ENCODE assay signal across 24 cellular contexts in the genomic region with DNA sequence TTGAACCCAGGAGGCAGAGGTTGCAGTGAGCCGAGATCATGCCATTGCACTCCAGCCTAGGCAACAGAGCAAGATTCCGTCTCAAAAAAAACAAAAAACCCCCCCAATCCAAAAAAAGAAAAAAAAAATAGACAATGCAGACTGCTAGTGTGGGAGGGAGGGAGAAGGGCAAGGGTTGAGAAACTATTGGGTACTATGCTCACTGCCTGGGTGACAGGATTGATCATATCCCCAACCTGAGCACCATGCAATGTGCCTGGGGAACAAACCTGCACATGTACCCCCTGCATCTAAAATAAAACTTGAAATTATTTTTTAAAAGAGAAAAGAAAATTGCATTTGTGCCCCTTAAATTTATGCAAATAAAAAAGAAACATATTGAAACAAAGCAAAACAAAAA.
DNase-seq lines count a peak whose midpoint lies in the region; ATAC-seq, FAIRE-seq and TF ChIP-seq lines count a peak whose summit lies in the region.
"Had no signal": no experiment of that assay in that cellular context is flagged by ENCODE, and none has a peak within 500 bp of the region (broad histone marks: within the 10 kb centered on the region; RNA-seq: fewer than 3 reads in every experiment).

No MANE protein-coding gene starts in this region.

- peaks cover 9% of the 10 kb centered on the region for H3K9me3 Mint-ChIP-seq in nephron progenitor cell

- H3K36me3 Mint-ChIP-seq in nephron progenitor cell (ENCODE audit: low read depth) = peaks cover 7% of the 10 kb centered on the region

- H3K27me3 Mint-ChIP-seq in nephron progenitor cell (ENCODE audit: low read depth, poor library complexity) = no peaks in the 10 kb centered on the region

- H2AFZ ChIP-seq in HepG2 (ENCODE audit: low read length) = no peak overlapping the region

- H3K9ac ChIP-seq in liver (ENCODE audit: low read depth in 1 of 2, low read length in 2 of 2) = no peak overlapping the region
- no peak overlapping the region for H3K9ac ChIP-seq in HepG2 (ENCODE audit: insufficient read depth, low read depth, low read length)

- H3K36me3 ChIP-seq in liver (ENCODE audit: control insufficient read depth in 4 of 4, insufficient read depth in 3 of 4, low read depth in 1 of 4, low read length in 3 of 4) (no peaks in the 10 kb centered on the region), HepG2 (replicated peaks in 1 of 2; ENCODE audit: control insufficient read depth in 1 of 2, insufficient read depth in 2 of 2, low read length in 2 of 2) (no peaks in the 10 kb centered on the region), pancreas (no peaks in the 10 kb centered on the region)
- H3K36me3 ChIP-seq: HAP-1 had no signal

- no peak for TF ChIP-seq POLR2A in HepG2 (IDR thresholded peaks at IDR 0.05; ENCODE audit: insufficient read depth in 1 of 2, low read depth in 2 of 2, low read length in 2 of 2)

- no TSS peak for BruUV-seq in HepG2 (replicated peaks; lab: Mats Ljungman, UMichigan)

- FAIRE-seq in HepG2 (lab: Jason Lieb, UNC) = no peak
- no peak for FAIRE-seq in pancreas (lab: Jason Lieb, UNC)
- FAIRE-seq: RCC 7860 had no signal

- no peak overlapping the region for H3K4me3 Mint-ChIP-seq in nephron progenitor cell
- H3K4me3 Mint-ChIP-seq: CD8-positive, alpha-beta memory T cell; GM23338 had no signal

- ATAC-seq in HepG2 (no peak), left lobe of liver (peak; percentile 64), pancreas (no peak), HG02798 (IDR thresholded peaks at IDR 0.05; ENCODE audit: poor library complexity, unreplicated experiment) (no peak)
- ATAC-seq: GM23338, Right ventricle myocardium inferior had no signal

- no peaks in the 10 kb centered on the region for H4K20me1 ChIP-seq in HepG2 (ENCODE audit: insufficient read depth, low read length)

- TF ChIP-seq CTCF in liver (IDR thresholded peaks at IDR 0.05; ENCODE audit: low read depth, low read length, missing input control) (no peak), HepG2 (CRISPR knock-in tag; IDR thresholded peaks at IDR 0.05) (no peak), nephron progenitor cell (IDR thresholded peaks at IDR 0.05) (no peak), pancreas (IDR thresholded peaks at IDR 0.05) (no peak)

- H3K4me1 Mint-ChIP-seq in nephron progenitor cell = peaks cover 24% of the 10 kb centered on the region

- no peak overlapping the region for H3K4me2 ChIP-seq in HepG2 (ENCODE audit: low read depth, low read length)
- H3K4me2 ChIP-seq: GM23338 had no signal

- H3K27me3 ChIP-seq in liver (ENCODE audit: control insufficient read depth in 4 of 4, insufficient read depth in 4 of 4, low read length in 3 of 4) (no peaks in the 10 kb centered on the region), HepG2 (ENCODE audit: control insufficient read depth in 1 of 2, insufficient read depth in 2 of 2, low read length in 2 of 2) (no peaks in the 10 kb centered on the region), pancreas (no peaks in the 10 kb centered on the region)

- TF ChIP-seq RAD21 in liver (IDR thresholded peaks at IDR 0.05) (no peak), HepG2 (CRISPR knock-in tag; IDR thresholded peaks at IDR 0.05) (no peak)

- 57% methylated on average over 2 of the region's 2 CpGs for WGBS in liver
- WGBS in HepG2 (ENCODE audit: low lambda C conversion rate) = 67% methylated on average over 2 of the region's 2 CpGs
- 72 to 86% methylated on average over 2 of the region's 2 CpGs for WGBS in pancreas, 2 donors

- H3K4me1 ChIP-seq in liver (ENCODE audit: control insufficient read depth in 4 of 4, insufficient read depth in 4 of 4, low read length in 3 of 4) (peaks cover 7 to 32% (median 28%) of the 10 kb centered on the region in 4 donors), HepG2 (ENCODE audit: insufficient read depth, low read length) (0 out of 2 replicates have a peak, but pooled peaks cover 6% of the 10 kb centered on the region), pancreas (no peaks in the 10 kb centered on the region)
- H3K4me1 ChIP-seq: HAP-1 had no signal

- H3K4me3 ChIP-seq in liver (ENCODE audit: low read depth in 1 of 3, low read length in 3 of 3) = no peak overlapping the region
- no peak overlapping the region for H3K4me3 ChIP-seq in HepG2 (replicated peaks in 1 of 3; ENCODE audit: insufficient read depth in 1 of 3, low read depth in 2 of 3, low read length in 3 of 3)
- H3K4me3 ChIP-seq in pancreas = no peak overlapping the region
- H3K4me3 ChIP-seq: GM23338, HAP-1 had no signal

- H3K9me3 ChIP-seq in liver (ENCODE audit: control insufficient read depth in 4 of 4, low read length in 3 of 4) (no peaks in the 10 kb centered on the region), HepG2 (ENCODE audit: low read length) (no peaks in the 10 kb centered on the region), pancreas (no peaks in the 10 kb centered on the region)

- DNase-seq in HepG2 (ENCODE audit: low spot score) (no peak), left lobe of liver (ENCODE audit: low spot score) (no peak), nephron progenitor cell (no peak), putamen (ENCODE audit: low spot score) (no peak), pancreas (no peak), mucosa of gallbladder (ENCODE audit: low spot score) (no peak)
- DNase-seq: AML-193; CD8-positive, alpha-beta memory T cell; GDM1; Kasumi-1; NCI-H1694; NCI-H2081; NCI-H2171; NCI-H345; NCI-H524; NCI-H82 had no signal

- CTCF ChIA-PET in HepG2 (lab: Yijun Ruan, JAX; ENCODE audit: low intra/inter-chr PET ratio, low total read pairs) = no interaction called here

- no peaks in the 10 kb centered on the region for H3K79me2 ChIP-seq in HepG2 (ENCODE audit: insufficient read depth, low read length)

- POLR2A ChIA-PET in HepG2 (lab: Yijun Ruan, JAX) = no interaction called here

- H3K27ac Mint-ChIP-seq in nephron progenitor cell = peak overlapping the region; percentile 63
- H3K27ac Mint-ChIP-seq: CD8-positive, alpha-beta memory T cell; GM23338 had no signal

- TF ChIP-seq EP300 in HepG2 (IDR thresholded peaks at IDR 0.05; ENCODE audit: low read depth in 2 of 2, low read length in 2 of 2) (no peak), HepG2 (CRISPR knock-in tag; IDR thresholded peaks at IDR 0.05; ENCODE audit: borderline replicate concordance) (no peak)

- in situ Hi-C loops in HepG2 (cut with HindIII; ENCODE audit: extremely low pct_ligation_motif_present, low pct_unique_long_range_greater_than_20kb) = loop anchor here (5.0 to 10.0 kb wide), 2 partner anchors 96 to 294 kb away; a partner anchor contains a TSS

- peak overlapping the region; percentile 76 to 80 for H3K27ac ChIP-seq in liver (ENCODE audit: low read depth in 1 of 2, low read length in 2 of 2)
- H3K27ac ChIP-seq in HepG2 (ENCODE audit: extremely low read length, insufficient read depth, low read length) = no peak overlapping the region
- H3K27ac ChIP-seq in pancreas = no peak overlapping the region
- H3K27ac ChIP-seq: 22Rv1, C4-2B had no signal

- intact Hi-C loops in HepG2 (cut with micrococcal nuclease; ENCODE audit: unreplicated experiment) = loop anchor here (5.0 kb wide), 1 partner anchor 296 kb away; no protein-coding TSS in a partner anchor
- intact Hi-C loops in pancreas (cut with DNase I) = no loop called here

TF ChIP-seq in liver, 16 proteins besides CTCF, POLR2A, EP300 and RAD21 (continues in another document):
- TF ChIP-seq, protein P1, sequence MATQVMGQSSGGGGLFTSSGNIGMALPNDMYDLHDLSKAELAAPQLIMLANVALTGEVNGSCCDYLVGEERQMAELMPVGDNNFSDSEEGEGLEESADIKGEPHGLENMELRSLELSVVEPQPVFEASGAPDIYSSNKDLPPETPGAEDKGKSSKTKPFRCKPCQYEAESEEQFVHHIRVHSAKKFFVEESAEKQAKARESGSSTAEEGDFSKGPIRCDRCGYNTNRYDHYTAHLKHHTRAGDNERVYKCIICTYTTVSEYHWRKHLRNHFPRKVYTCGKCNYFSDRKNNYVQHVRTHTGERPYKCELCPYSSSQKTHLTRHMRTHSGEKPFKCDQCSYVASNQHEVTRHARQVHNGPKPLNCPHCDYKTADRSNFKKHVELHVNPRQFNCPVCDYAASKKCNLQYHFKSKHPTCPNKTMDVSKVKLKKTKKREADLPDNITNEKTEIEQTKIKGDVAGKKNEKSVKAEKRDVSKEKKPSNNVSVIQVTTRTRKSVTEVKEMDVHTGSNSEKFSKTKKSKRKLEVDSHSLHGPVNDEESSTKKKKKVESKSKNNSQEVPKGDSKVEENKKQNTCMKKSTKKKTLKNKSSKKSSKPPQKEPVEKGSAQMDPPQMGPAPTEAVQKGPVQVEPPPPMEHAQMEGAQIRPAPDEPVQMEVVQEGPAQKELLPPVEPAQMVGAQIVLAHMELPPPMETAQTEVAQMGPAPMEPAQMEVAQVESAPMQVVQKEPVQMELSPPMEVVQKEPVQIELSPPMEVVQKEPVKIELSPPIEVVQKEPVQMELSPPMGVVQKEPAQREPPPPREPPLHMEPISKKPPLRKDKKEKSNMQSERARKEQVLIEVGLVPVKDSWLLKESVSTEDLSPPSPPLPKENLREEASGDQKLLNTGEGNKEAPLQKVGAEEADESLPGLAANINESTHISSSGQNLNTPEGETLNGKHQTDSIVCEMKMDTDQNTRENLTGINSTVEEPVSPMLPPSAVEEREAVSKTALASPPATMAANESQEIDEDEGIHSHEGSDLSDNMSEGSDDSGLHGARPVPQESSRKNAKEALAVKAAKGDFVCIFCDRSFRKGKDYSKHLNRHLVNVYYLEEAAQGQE (IDR thresholded peaks at IDR 0.05) = peak; percentile 13
- no peak for TF ChIP-seq RXRA (IDR thresholded peaks at IDR 0.05)

TF ChIP-seq in HepG2, 621 proteins besides CTCF, POLR2A, EP300 and RAD21:
- no peak for TF ChIP-seq XRCC5 (optimal IDR thresholded peaks at IDR 0.05; ENCODE audit: low read length)
TF ChIP-seq in HepG2: peak in this region for 0.

Comparison
In these comparisons a context has a peak if more than half of its experiments do, and no peak if none do; other contexts are left out.
1. H3K27ac ChIP-seq: peak in liver (2 of 2); none in HepG2 (single experiment) and pancreas (0 of 4).